ENCODE assay signal across 8 cellular contexts in the genomic region with DNA sequence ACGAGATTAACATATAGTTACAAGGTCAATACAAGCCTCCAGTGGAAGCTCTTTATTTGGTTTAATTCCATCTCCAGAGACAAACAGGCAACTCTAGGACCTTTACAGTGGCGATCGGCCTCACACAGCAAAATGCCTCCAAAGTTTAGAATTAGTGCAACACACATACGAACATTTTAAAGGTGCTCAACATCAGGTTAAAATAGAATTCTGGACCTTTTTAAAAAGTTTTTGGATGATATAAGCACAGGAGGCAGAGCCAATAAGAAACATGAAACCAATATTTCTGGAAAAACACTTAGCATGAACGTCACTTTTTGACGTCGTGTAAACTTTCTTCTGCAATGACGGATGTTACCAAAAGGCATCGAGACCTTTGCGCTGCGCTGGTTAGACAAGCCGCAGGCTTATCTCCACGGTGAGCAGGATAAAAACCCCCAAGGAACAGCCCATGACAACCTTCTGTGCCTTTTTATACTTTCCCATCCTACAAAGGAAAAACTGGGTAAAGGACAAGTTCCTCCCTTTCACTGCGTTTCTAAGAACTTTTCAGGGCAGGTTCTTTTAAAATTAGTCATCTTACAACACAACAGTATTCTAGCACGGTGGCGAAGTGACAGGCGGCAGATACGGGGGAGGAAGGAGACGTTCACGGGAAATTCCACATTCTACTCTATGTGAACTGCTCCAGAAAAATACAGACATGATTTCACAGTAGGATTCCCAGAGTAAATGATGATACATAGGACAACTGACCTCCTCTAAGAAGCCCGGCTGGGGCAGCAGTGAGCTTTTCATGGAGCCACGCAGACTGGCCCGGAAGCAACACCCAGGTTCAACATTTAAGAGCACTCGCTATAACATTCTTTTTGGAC. TPM values are rescaled to one million over a fixed set of nuclear protein-coding genes. Genes with fewer than 3 reads are reported as not detected.
DNase-seq lines count a peak whose midpoint lies in the region; ATAC-seq and TF ChIP-seq lines count a peak whose summit lies in the region.

No MANE protein-coding gene starts in this region.

- peaks cover 18% of the 10 kb centered on the region for H3K36me3 ChIP-seq in SJSA1
- peaks cover 4% of the 10 kb centered on the region for H3K36me3 ChIP-seq in upper lobe of right lung

- ATAC-seq in naive B cell (ENCODE audit: low read depth in 2 of 2) (no peak), upper lobe of right lung (no peak), GM18511 (IDR thresholded peaks at IDR 0.05; ENCODE audit: unreplicated experiment) (no peak), HG03135 (IDR thresholded peaks at IDR 0.05; ENCODE audit: unreplicated experiment) (no peak)

- H3K4me3 Mint-ChIP-seq in naive B cell = peak overlapping the region; percentile 84 to 99 (median 96)

- no peaks in the 10 kb centered on the region for H3K9me3 Mint-ChIP-seq in naive B cell

- H3K27me3 ChIP-seq in SJSA1 (replicated peaks) = no peaks in the 10 kb centered on the region
- no peaks in the 10 kb centered on the region for H3K27me3 ChIP-seq in upper lobe of right lung

- peak overlapping the region; percentile 37 for H3K27ac ChIP-seq in SJSA1
- peak overlapping the region; percentile 88 for H3K27ac ChIP-seq in upper lobe of right lung

- peak; percentile 69 to 81 for DNase-seq in SJSA1 (ENCODE audit: low read depth in 1 of 2, low spot score in 2 of 2)
- DNase-seq in astrocyte of the hippocampus (ENCODE audit: low read depth, low spot score) = peak; percentile 64
- DNase-seq in naive B cell = peak; percentile 25
- no peak for DNase-seq in upper lobe of right lung
- DNase-seq in NCI-H2107 (lab: John Stamatoyannopoulos, UW) = no peak

- peak overlapping the region; percentile 97 to 100 (median 99) for H3K27ac Mint-ChIP-seq in naive B cell

- peak; percentile 10 for TF ChIP-seq POLR2A in GM10847 (IDR thresholded peaks at IDR 0.05; ENCODE audit: extremely low read depth, insufficient read length)

- peak; percentile 10 for TF ChIP-seq CTCF in upper lobe of right lung (IDR thresholded peaks at IDR 0.05)

- H3K4me1 Mint-ChIP-seq in naive B cell = peaks cover 60 to 86% (median 83%) of the 10 kb centered on the region in 3 donors

- intact Hi-C loops in upper lobe of right lung (cut with DNase I) = loop anchor here (10.0 kb wide), 1 partner anchor 157 kb away; the partner anchor contains the start of gene FNBP1

- no peaks in the 10 kb centered on the region for H3K27me3 Mint-ChIP-seq in naive B cell

- H3K4me1 ChIP-seq in SJSA1 (replicated peaks) (peaks cover 62% of the 10 kb centered on the region), upper lobe of right lung (peaks cover 36% of the 10 kb centered on the region)

- H3K9me3 ChIP-seq in SJSA1 (replicated peaks) (no peaks in the 10 kb centered on the region), upper lobe of right lung (no peaks in the 10 kb centered on the region)

- H3K36me3 Mint-ChIP-seq in naive B cell = no peaks in the 10 kb centered on the region

- no peak overlapping the region for H3K4me3 ChIP-seq in SJSA1
- peak overlapping the region; percentile 16 for H3K4me3 ChIP-seq in upper lobe of right lung

RNA-seq across cellular contexts. Expression of gene USP20, which starts 52.2 kb away (rescaled TPM):
- 2.1 and 3.4 TPM in 2 replicates for total RNA-seq in SJSA1 (2014; rRNA removed; shearing (Covaris generic))
- 10 to 100 TPM; 12.7 to 23.9 (median 14.9) TPM for polyA plus RNA-seq in naive B cell (ENCODE audit: low read depth in 6 of 6)
- 21.4 TPM for total RNA-seq in upper lobe of right lung

RNA-seq across cellular contexts. Expression of gene C9orf78, which starts 52.4 kb away (rescaled TPM):
- 56.2 and 59.3 TPM in 2 replicates for total RNA-seq in SJSA1 (2014; rRNA removed; shearing (Covaris generic))
- polyA plus RNA-seq in naive B cell (ENCODE audit: low read depth in 6 of 6) = 100 to 1,000 TPM; 100 to 148 (median 120) TPM
- 36.6 TPM for total RNA-seq in upper lobe of right lung

Comparison
In these comparisons a context has a peak if more than half of its experiments do, and no peak if none do; other contexts are left out.
1. DNase-seq: peak in SJSA1 (2 of 2), astrocyte of the hippocampus (single experiment) and naive B cell (single experiment); none in upper lobe of right lung (single experiment) and NCI-H2107 (single experiment).